In the genomic region with DNA sequence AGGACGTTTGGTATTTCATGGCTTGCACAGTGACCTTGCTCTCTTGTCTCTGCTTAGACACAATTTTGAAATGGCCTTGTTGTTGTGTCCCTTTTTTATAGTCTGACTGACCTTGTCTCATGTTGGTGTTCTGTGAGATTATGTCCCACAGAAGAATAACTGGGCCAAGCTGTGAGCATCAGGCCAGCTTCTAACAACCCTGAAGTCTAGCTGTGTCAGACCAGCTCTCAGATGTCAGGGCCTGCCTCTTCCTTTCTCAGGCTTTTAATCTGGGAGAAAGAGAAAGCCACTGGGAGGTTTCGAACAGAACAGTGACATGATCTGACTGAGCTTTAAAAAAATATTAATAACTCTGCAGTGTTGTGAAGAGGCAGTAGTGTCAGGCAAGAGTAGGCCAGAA, we compare ENCODE assay signal across 2 cellular contexts.
TF ChIP-seq lines count a peak whose summit lies in the region.

No MANE protein-coding gene starts in this region.

TF ChIP-seq in GM23338, 12 proteins besides CTCF, POLR2A, EP300 and RAD21 (continued from another document):
- TF ChIP-seq ZNF114 (CRISPR knock-in tag; IDR thresholded peaks at IDR 0.05) (no peak), NANOG (IDR thresholded peaks at IDR 0.05; ENCODE audit: borderline replicate concordance) (no peak)

TF ChIP-seq in GM12878, 131 proteins besides CTCF, POLR2A, EP300 and RAD21 (continued from another document):
- TF ChIP-seq, protein P1, sequence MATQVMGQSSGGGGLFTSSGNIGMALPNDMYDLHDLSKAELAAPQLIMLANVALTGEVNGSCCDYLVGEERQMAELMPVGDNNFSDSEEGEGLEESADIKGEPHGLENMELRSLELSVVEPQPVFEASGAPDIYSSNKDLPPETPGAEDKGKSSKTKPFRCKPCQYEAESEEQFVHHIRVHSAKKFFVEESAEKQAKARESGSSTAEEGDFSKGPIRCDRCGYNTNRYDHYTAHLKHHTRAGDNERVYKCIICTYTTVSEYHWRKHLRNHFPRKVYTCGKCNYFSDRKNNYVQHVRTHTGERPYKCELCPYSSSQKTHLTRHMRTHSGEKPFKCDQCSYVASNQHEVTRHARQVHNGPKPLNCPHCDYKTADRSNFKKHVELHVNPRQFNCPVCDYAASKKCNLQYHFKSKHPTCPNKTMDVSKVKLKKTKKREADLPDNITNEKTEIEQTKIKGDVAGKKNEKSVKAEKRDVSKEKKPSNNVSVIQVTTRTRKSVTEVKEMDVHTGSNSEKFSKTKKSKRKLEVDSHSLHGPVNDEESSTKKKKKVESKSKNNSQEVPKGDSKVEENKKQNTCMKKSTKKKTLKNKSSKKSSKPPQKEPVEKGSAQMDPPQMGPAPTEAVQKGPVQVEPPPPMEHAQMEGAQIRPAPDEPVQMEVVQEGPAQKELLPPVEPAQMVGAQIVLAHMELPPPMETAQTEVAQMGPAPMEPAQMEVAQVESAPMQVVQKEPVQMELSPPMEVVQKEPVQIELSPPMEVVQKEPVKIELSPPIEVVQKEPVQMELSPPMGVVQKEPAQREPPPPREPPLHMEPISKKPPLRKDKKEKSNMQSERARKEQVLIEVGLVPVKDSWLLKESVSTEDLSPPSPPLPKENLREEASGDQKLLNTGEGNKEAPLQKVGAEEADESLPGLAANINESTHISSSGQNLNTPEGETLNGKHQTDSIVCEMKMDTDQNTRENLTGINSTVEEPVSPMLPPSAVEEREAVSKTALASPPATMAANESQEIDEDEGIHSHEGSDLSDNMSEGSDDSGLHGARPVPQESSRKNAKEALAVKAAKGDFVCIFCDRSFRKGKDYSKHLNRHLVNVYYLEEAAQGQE (IDR thresholded peaks at IDR 0.05; ENCODE audit: low read depth, low read length): no peak
